ENCODE assay signal across 1 cellular context in genomic region chr2:46170011-46170410, GRCh38.
TF ChIP-seq lines count a peak whose summit lies in the region.

No MANE protein-coding gene starts in this region.

TF ChIP-seq in IMR-90, 13 proteins besides CTCF, POLR2A, EP300 and RAD21:
- TF ChIP-seq FOS (IDR thresholded peaks at IDR 0.05; ENCODE audit: low read depth, low read length) (no peak), SMC3 (IDR thresholded peaks at IDR 0.05; ENCODE audit: low read depth, low read length) (no peak)
TF ChIP-seq in IMR-90: peak in this region for 0.
